ENCODE assay signal across 24 cellular contexts in genomic region chr2:11029136-11029535, GRCh38.
"Had no signal": no experiment of that assay in that cellular context is flagged by ENCODE, and none has a peak within 500 bp of the region (broad histone marks: within the 10 kb centered on the region; RNA-seq: fewer than 3 reads in every experiment).

No MANE protein-coding gene starts in this region.

- DNase-seq: activated CD4-positive, alpha-beta T cell treated with anti-CD3 and anti-CD28 coated beads for 36 hours; activated CD4-positive, alpha-beta T cell treated with anti-CD3 and anti-CD28 coated beads, Interleukin-2, amount 50 U/mL, for 1 hour; activated CD8-positive, alpha-beta memory T cell treated with anti-CD3 and anti-CD28 coated beads, Interleukin-2, amount 50 U/mL, for 48 hours; activated CD8-positive, alpha-beta T cell treated with anti-CD3 and anti-CD28 coated beads, Interleukin-2, amount 10 ng/mL, durations not matched to agents 7 days and 5 days; activated effector memory CD4-positive, alpha-beta T cell treated with Interleukin-2 at 50 U/mL for 16 hours; activated naive CD4-positive, alpha-beta T cell; activated T-cell treated with anti-CD3 and anti-CD28 coated beads, Interleukin-2, amount 50 U/mL, for 1 hour; amniotic stem cell; central memory CD4-positive, alpha-beta T cell; KG1; NCI-H1048; NCI-H2029 treated with DMSO at 0.1 percent for 48 hours; NCI-H446; NCI-H774; NK-92 treated with Interleukin-12 subunit alpha and Interleukin-12 subunit beta, amount 100 ng/mL, for 24 hours; OCI-M1; T-helper 1 cell had no signal

- H3K4me1 Mint-ChIP-seq: activated CD4-positive, alpha-beta T cell treated with anti-CD3 and anti-CD28 coated beads for 36 hours; activated naive CD4-positive, alpha-beta T cell treated with anti-CD3 and anti-CD28 coated beads, Interleukin-2, amount 50 U/mL, for 24 hours had no signal

- H3K27me3 ChIP-seq: ascending aorta, body of pancreas had no signal

- H3K4me1 ChIP-seq: ascending aorta had no signal

- H3K36me3 Mint-ChIP-seq: activated naive CD4-positive, alpha-beta T cell treated with anti-CD3 and anti-CD28 coated beads, Interleukin-2, amount 50 U/mL, for 24 hours had no signal

- ATAC-seq: activated CD4-positive, alpha-beta T cell treated with anti-CD3 and anti-CD28 coated beads for 36 hours; activated CD8-positive, alpha-beta T cell treated with anti-CD3 and anti-CD28 coated beads, Interleukin-2, amount 10 ng/mL, durations not matched to agents 7 days and 5 days; body of pancreas; Panc1; Right ventricle myocardium inferior had no signal

- H3K4me3 Mint-ChIP-seq: activated CD4-positive, alpha-beta T cell treated with anti-CD3 and anti-CD28 coated beads for 36 hours; activated CD8-positive, alpha-beta T cell treated with anti-CD3 and anti-CD28 coated beads, Interleukin-2, amount 10 ng/mL, durations not matched to agents 7 days and 5 days; activated naive CD4-positive, alpha-beta T cell treated with anti-CD3 and anti-CD28 coated beads, Interleukin-2, amount 50 U/mL, for 24 hours had no signal

- H3K27ac ChIP-seq: ascending aorta, body of pancreas, SK-N-MC, VCaP had no signal

- H3K36me3 ChIP-seq: ascending aorta had no signal

- H3K9me3 Mint-ChIP-seq: activated naive CD4-positive, alpha-beta T cell treated with anti-CD3 and anti-CD28 coated beads, Interleukin-2, amount 50 U/mL, for 24 hours had no signal

- H3K27ac Mint-ChIP-seq: activated CD4-positive, alpha-beta T cell treated with anti-CD3 and anti-CD28 coated beads for 36 hours; activated CD8-positive, alpha-beta T cell treated with anti-CD3 and anti-CD28 coated beads, Interleukin-2, amount 10 ng/mL, durations not matched to agents 7 days and 5 days; activated naive CD4-positive, alpha-beta T cell treated with anti-CD3 and anti-CD28 coated beads, Interleukin-2, amount 50 U/mL, for 24 hours had no signal

- H3K4me3 ChIP-seq: ascending aorta, body of pancreas, SK-N-MC had no signal

- H3K9me3 ChIP-seq: body of pancreas had no signal

- H3K27me3 Mint-ChIP-seq: activated CD4-positive, alpha-beta T cell treated with anti-CD3 and anti-CD28 coated beads for 36 hours had no signal
